ENCODE assay signal across 26 cellular contexts in genomic region chr14:102016420-102017090, GRCh38. TPM values are rescaled to one million over a fixed set of nuclear protein-coding genes. Genes with fewer than 3 reads are reported as not detected.
DNase-seq lines count a peak whose midpoint lies in the region; ATAC-seq, FAIRE-seq and TF ChIP-seq lines count a peak whose summit lies in the region.
"Had no signal": no experiment of that assay in that cellular context is flagged by ENCODE, and none has a peak within 500 bp of the region (broad histone marks: within the 10 kb centered on the region; RNA-seq: fewer than 3 reads in every experiment).

No MANE protein-coding gene starts in this region.

- H2AFZ ChIP-seq in HCT116 (ENCODE audit: low read depth, low read length, poor library complexity, severe bottlenecking) (no peak overlapping the region), PC-3 (ENCODE audit: low read length) (no peak overlapping the region), endothelial cell of umbilical vein (ENCODE audit: low read depth, low read length) (no peak overlapping the region)

- POLR2A ChIA-PET in HCT116 (lab: Charles Lee) = no interaction called here
- POLR2A ChIA-PET in PC-3 (lab: Charles Lee; ENCODE audit: unreplicated experiment) = no interaction called here
- POLR2A ChIA-PET in endothelial cell of umbilical vein (lab: Charles Lee) = no interaction called here
- POLR2A ChIA-PET in activated CD8-positive, alpha-beta T cell treated with anti-CD3 and anti-CD28 coated beads, Interleukin-2, amount 10 ng/mL, durations not matched to agents 7 days and 5 days (lab: Charles Lee) = no interaction called here

- H3K36me3 Mint-ChIP-seq in activated CD8-positive, alpha-beta T cell treated with anti-CD3 and anti-CD28 coated beads, Interleukin-2, amount 10 ng/mL, durations not matched to agents 7 days and 5 days (ENCODE audit: low read depth) = peaks cover 92% of the 10 kb centered on the region

- no peaks in the 10 kb centered on the region for H3K9me1 ChIP-seq in endothelial cell of umbilical vein (replicated peaks; ENCODE audit: control insufficient read depth, extremely low read depth, insufficient read depth, low read length)

- dilution Hi-C loops in endothelial cell of umbilical vein (cut with MboI; ENCODE audit: extremely low pct_ligation_motif_present, low sequenced_read_pairs) = no loop called here

- H3K9me2 ChIP-seq in HCT116 (ENCODE audit: insufficient read depth) (no peaks in the 10 kb centered on the region), PC-3 (replicated peaks; ENCODE audit: low read length) (no peaks in the 10 kb centered on the region)

- H3K4me3 ChIP-seq in HCT116 (replicated peaks in 1 of 2; ENCODE audit: low read depth in 1 of 2, low read length in 2 of 2) = no peak overlapping the region
- H3K4me3 ChIP-seq in PC-3 (ENCODE audit: low read length) = no peak overlapping the region
- H3K4me3 ChIP-seq in endothelial cell of umbilical vein (replicated peaks in 1 of 3; ENCODE audit: insufficient read depth in 1 of 3, low read depth in 1 of 3, low read length in 3 of 3) = no peak overlapping the region
- no peak overlapping the region for H3K4me3 ChIP-seq in small intestine (ENCODE audit: low read depth in 1 of 2, low read length in 2 of 2)
- no peak overlapping the region for H3K4me3 ChIP-seq in ascending aorta
- H3K4me3 ChIP-seq: BLaER1, SJSA1 had no signal

- H3K36me3 ChIP-seq in HCT116 (ENCODE audit: control insufficient read depth in 1 of 2, insufficient read depth in 2 of 2, low read length in 2 of 2) = peaks cover 71 to 76% of the 10 kb centered on the region in 2 experiments
- H3K36me3 ChIP-seq in PC-3 (ENCODE audit: low read depth, low read length) = peaks cover 88% of the 10 kb centered on the region
- H3K36me3 ChIP-seq in endothelial cell of umbilical vein (ENCODE audit: control insufficient read depth in 2 of 2, extremely low read depth in 1 of 2, insufficient read depth in 2 of 2, low read length in 2 of 2) = peaks cover 57 to 76% of the 10 kb centered on the region in 2 experiments
- peaks cover 51 to 59% of the 10 kb centered on the region in 2 donors for H3K36me3 ChIP-seq in small intestine (ENCODE audit: control insufficient read depth in 2 of 2, insufficient read depth in 2 of 2, low read length in 2 of 2)
- H3K36me3 ChIP-seq in ascending aorta = peaks cover 98 to 99% of the 10 kb centered on the region in 2 donors

- H3K9ac ChIP-seq in HCT116 (ENCODE audit: low read length) (no peak overlapping the region), PC-3 (ENCODE audit: low read length) (no peak overlapping the region), endothelial cell of umbilical vein (replicated peaks; ENCODE audit: extremely low read depth, insufficient read depth, low read length) (no peak overlapping the region)
- H3K9ac ChIP-seq: BLaER1 had no signal

- TF ChIP-seq CTCF in HCT116 (IDR thresholded peaks at IDR 0.05 in 2 of 3, conservative IDR thresholded peaks at IDR 0.05 in 1 of 3; ENCODE audit: borderline replicate concordance in 1 of 3, insufficient read depth in 1 of 3, low read depth in 2 of 3, low read length in 2 of 3) (no peak), PC-3 (conservative IDR thresholded peaks at IDR 0.05; ENCODE audit: low read depth, low read length) (no peak), endothelial cell of umbilical vein (IDR thresholded peaks at IDR 0.05; ENCODE audit: extremely low read depth in 1 of 2, insufficient read depth in 1 of 2, low read depth in 1 of 2, low read length in 2 of 2) (no peak), ascending aorta (IDR thresholded peaks at IDR 0.05) (no peak)

- H3K4me2 ChIP-seq in HCT116 (ENCODE audit: low read length) (no peak overlapping the region), PC-3 (ENCODE audit: low read length) (no peak overlapping the region), endothelial cell of umbilical vein (ENCODE audit: insufficient read depth, low read length) (no peak overlapping the region)
- H3K4me2 ChIP-seq: BLaER1 had no signal

- intact Hi-C loops in HCT116 (cut with micrococcal nuclease) (no loop called here), PC-3 (cut with micrococcal nuclease) (no loop called here), endothelial cell of umbilical vein (cut with micrococcal nuclease) (no loop called here), ascending aorta (cut with DNase I) (no loop called here)

- WGBS in small intestine, 3 donors = 82 to 90% (median 86%) methylated on average over 21 of the region's 21 CpGs

- H3K27me3 ChIP-seq in HCT116 (ENCODE audit: insufficient read depth, low read length) = no peaks in the 10 kb centered on the region
- no peaks in the 10 kb centered on the region for H3K27me3 ChIP-seq in PC-3 (ENCODE audit: low read length)
- H3K27me3 ChIP-seq in endothelial cell of umbilical vein (ENCODE audit: control insufficient read depth in 2 of 2, insufficient read depth in 2 of 2, low read length in 2 of 2) = no peaks in the 10 kb centered on the region
- H3K27me3 ChIP-seq in small intestine (ENCODE audit: control insufficient read depth in 2 of 2, insufficient read depth in 2 of 2, low read length in 2 of 2) = no peaks in the 10 kb centered on the region
- no peaks in the 10 kb centered on the region for H3K27me3 ChIP-seq in ascending aorta
- H3K27me3 ChIP-seq: BLaER1, SJSA1 had no signal

- BruUV-seq in HCT116 (replicated peaks; lab: Mats Ljungman, UMichigan) = TSS peak; percentile 38
- BruUV-seq in PC-3 (replicated peaks; lab: Mats Ljungman, UMichigan) = TSS peak; percentile 54
- TSS peak; percentile 83 for BruUV-seq in endothelial cell of umbilical vein (replicated peaks; lab: Mats Ljungman, UMichigan)

- H3K4me1 ChIP-seq in HCT116 (ENCODE audit: control insufficient read depth in 1 of 2, insufficient read depth in 2 of 2, low read length in 2 of 2) = no peaks in the 10 kb centered on the region
- H3K4me1 ChIP-seq in PC-3 (ENCODE audit: insufficient read depth, low read length) = peaks cover 20% of the 10 kb centered on the region
- no peaks in the 10 kb centered on the region for H3K4me1 ChIP-seq in endothelial cell of umbilical vein (ENCODE audit: control insufficient read depth, extremely low read depth, insufficient read depth, low read length)
- no peaks in the 10 kb centered on the region for H3K4me1 ChIP-seq in small intestine (ENCODE audit: control insufficient read depth in 2 of 2, insufficient read depth in 1 of 2, low read depth in 1 of 2, low read length in 1 of 2)
- H3K4me1 ChIP-seq in ascending aorta = no peaks in the 10 kb centered on the region
- H3K4me1 ChIP-seq: SJSA1 had no signal

- CTCF ChIA-PET in HCT116 (lab: Charles Lee) (no interaction called here), PC-3 (lab: Charles Lee) (no interaction called here), endothelial cell of umbilical vein (lab: Charles Lee) (no interaction called here)
- CTCF ChIA-PET in activated CD8-positive, alpha-beta T cell treated with anti-CD3 and anti-CD28 coated beads, Interleukin-2, amount 10 ng/mL, durations not matched to agents 7 days and 5 days (lab: Charles Lee) = interaction anchor here (1.2 kb wide), 1 partner anchor 80 kb away, joined by 3 read pairs; no protein-coding TSS in a partner anchor

- no peaks in the 10 kb centered on the region for H3K9me3 ChIP-seq in HCT116 (ENCODE audit: control insufficient read depth in 1 of 2, insufficient read depth in 1 of 2, low read depth in 1 of 2, low read length in 2 of 2)
- H3K9me3 ChIP-seq in PC-3 (ENCODE audit: low read length) = no peaks in the 10 kb centered on the region
- no peaks in the 10 kb centered on the region for H3K9me3 ChIP-seq in endothelial cell of umbilical vein (replicated peaks; ENCODE audit: control insufficient read depth, insufficient read depth, low read length)
- H3K9me3 ChIP-seq in small intestine (ENCODE audit: control insufficient read depth, low read depth) = no peaks in the 10 kb centered on the region
- no peaks in the 10 kb centered on the region for H3K9me3 ChIP-seq in ascending aorta
- H3K9me3 ChIP-seq: BLaER1, SJSA1 had no signal

- TF ChIP-seq RAD21 in HCT116 (IDR thresholded peaks at IDR 0.05; ENCODE audit: low read depth) = no peak

- TF ChIP-seq POLR2A in HCT116 (IDR thresholded peaks at IDR 0.05; ENCODE audit: borderline replicate concordance, extremely low read depth, insufficient read depth, insufficient read length) (no peak), endothelial cell of umbilical vein (IDR thresholded peaks at IDR 0.05; ENCODE audit: low read depth, low read length) (no peak)

- H3K4me1 Mint-ChIP-seq in activated CD8-positive, alpha-beta T cell treated with anti-CD3 and anti-CD28 coated beads, Interleukin-2, amount 10 ng/mL, durations not matched to agents 7 days and 5 days (ENCODE audit: low read depth) = peaks cover 27% of the 10 kb centered on the region

- H3K27ac ChIP-seq in HCT116 (ENCODE audit: low read depth, low read length) (no peak overlapping the region), PC-3 (ENCODE audit: low read length) (no peak overlapping the region), endothelial cell of umbilical vein (ENCODE audit: insufficient read depth, low read depth, low read length) (no peak overlapping the region), small intestine (ENCODE audit: low read depth in 1 of 2, low read length in 1 of 2) (no peak overlapping the region), ascending aorta (no peak overlapping the region)
- H3K27ac ChIP-seq: BLaER1, SJSA1 had no signal

- H3K4me3 Mint-ChIP-seq in activated CD8-positive, alpha-beta T cell treated with anti-CD3 and anti-CD28 coated beads, Interleukin-2, amount 10 ng/mL, durations not matched to agents 7 days and 5 days = no peak overlapping the region
- H3K4me3 Mint-ChIP-seq: CD4-positive, alpha-beta T cell; IgD-negative memory B cell had no signal

- FAIRE-seq in endothelial cell of umbilical vein (lab: Jason Lieb, UNC) (no peak), small intestine (lab: Jason Lieb, UNC) (no peak)
- FAIRE-seq: GM12892, GM19239, RCC 7860 had no signal

- H3K79me2 ChIP-seq in HCT116 (ENCODE audit: insufficient read depth, low read length) (no peaks in the 10 kb centered on the region), PC-3 (ENCODE audit: low read length) (no peaks in the 10 kb centered on the region), endothelial cell of umbilical vein (ENCODE audit: control insufficient read depth, insufficient read depth, low read length) (no peaks in the 10 kb centered on the region)

- no peaks in the 10 kb centered on the region for H3K27me3 Mint-ChIP-seq in activated CD8-positive, alpha-beta T cell treated with anti-CD3 and anti-CD28 coated beads, Interleukin-2, amount 10 ng/mL, durations not matched to agents 7 days and 5 days (ENCODE audit: low read depth)
- H3K27me3 Mint-ChIP-seq: CD4-positive, alpha-beta T cell; IgD-negative memory B cell had no signal

- H3K9me3 Mint-ChIP-seq in activated CD8-positive, alpha-beta T cell treated with anti-CD3 and anti-CD28 coated beads, Interleukin-2, amount 10 ng/mL, durations not matched to agents 7 days and 5 days (ENCODE audit: insufficient read depth) = no peaks in the 10 kb centered on the region
- H3K9me3 Mint-ChIP-seq: CD4-positive, alpha-beta T cell; IgD-negative memory B cell had no signal

- DNase-seq in HCT116 (ENCODE audit: low read depth, low spot score) (no peak), PC-3 (no peak), endothelial cell of umbilical vein (ENCODE audit: low read depth, low spot score) (no peak), small intestine (peak; percentile 60), ascending aorta (ENCODE audit: low spot score in 2 of 2) (no peak)
- DNase-seq in activated CD8-positive, alpha-beta T cell treated with anti-CD3 and anti-CD28 coated beads, Interleukin-2, amount 10 ng/mL, durations not matched to agents 7 days and 5 days = no peak
- DNase-seq: ACHN; CD4-positive, alpha-beta T cell; COR-L47; DND-41; GOT3; HCEC 1CT; MM.1S; NCI-H1048; NCI-H1417 treated with DMSO at 0.1 percent for 48 hours; NCI-H187; NCI-H446 treated with DMSO at 0.1 percent for 48 hours; NCI-H69 had no signal

- RAD21 ChIA-PET in HCT116 (lab: Charles Lee; ENCODE audit: low non-redundant PET in 1 of 2, low total read pairs in 2 of 2, uncharacterized antibody in 2 of 2, unreplicated experiment in 2 of 2) = no interaction called here

- H3K27ac Mint-ChIP-seq in activated CD8-positive, alpha-beta T cell treated with anti-CD3 and anti-CD28 coated beads, Interleukin-2, amount 10 ng/mL, durations not matched to agents 7 days and 5 days = no peak overlapping the region
- H3K27ac Mint-ChIP-seq: CD4-positive, alpha-beta T cell; IgD-negative memory B cell had no signal

- H3F3A ChIP-seq in PC-3 (ENCODE audit: low read length, unreplicated experiment) = peaks cover 4% of the 10 kb centered on the region

- ATAC-seq in HCT116 = no peak
- no peak for ATAC-seq in PC-3
- no peak for ATAC-seq in activated CD8-positive, alpha-beta T cell treated with anti-CD3 and anti-CD28 coated beads, Interleukin-2, amount 10 ng/mL, durations not matched to agents 7 days and 5 days
- no peak for ATAC-seq in GM19035 (IDR thresholded peaks at IDR 0.05; ENCODE audit: unreplicated experiment)
- ATAC-seq: Right ventricle myocardium inferior had no signal

- no peaks in the 10 kb centered on the region for H4K20me1 ChIP-seq in HCT116 (ENCODE audit: insufficient read depth)
- peaks cover 16% of the 10 kb centered on the region; the same call in 1 of the 2 replicates for H4K20me1 ChIP-seq in PC-3 (ENCODE audit: low read length)
- no peaks in the 10 kb centered on the region for H4K20me1 ChIP-seq in endothelial cell of umbilical vein (replicated peaks; ENCODE audit: control insufficient read depth, extremely low read depth, insufficient read depth, low read length)

RNA-seq across cellular contexts. Expression of gene DYNC1H1, which starts 52.2 kb away (rescaled TPM):
- total RNA-seq in HCT116 (2021; ENCODE audit: unreplicated experiment) (361 TPM), PC-3 (2014; rRNA removed) (606 and 701 TPM in 2 replicates), endothelial cell of umbilical vein (596 and 648 TPM in 2 replicates), ascending aorta (577 TPM)
- 307 and 340 TPM in 2 replicates for polyA plus RNA-seq in HCT116 (2012)
- polyA plus RNA-seq in endothelial cell of umbilical vein (235 and 254 TPM in 2 replicates), small intestine (100 to 1,000 TPM in 1 of 3 donors, 10 to 100 TPM in 2; 74.3 to 135 (median 96.2) TPM)
- 268 and 289 TPM in 2 replicates for polyA plus RNA-seq in endothelial cell of umbilical vein (2011; cell fraction: cytosol; rRNA removed)
- polyA plus RNA-seq in endothelial cell of umbilical vein (2011; cell fraction: nucleus; rRNA removed) = 442 and 586 TPM in 2 replicates
- 436 and 546 TPM in 2 replicates for polyA plus RNA-seq in endothelial cell of umbilical vein (2012)
- 733 and 844 TPM in 2 replicates for polyA minus RNA-seq in endothelial cell of umbilical vein
- polyA minus RNA-seq in endothelial cell of umbilical vein (2011; cell fraction: cytosol; rRNA and poly(A)+ RNA removed) = 261 TPM
- polyA minus RNA-seq in endothelial cell of umbilical vein (2011; cell fraction: nucleus; rRNA and poly(A)+ RNA removed) = 697 and 703 TPM in 2 replicates
- total RNA-seq in activated CD8-positive, alpha-beta T cell treated with anti-CD3 and anti-CD28 coated beads, Interleukin-2, amount 10 ng/mL, durations not matched to agents 7 days and 5 days = 100 to 1,000 TPM; 271 to 274 TPM
